Comparison of ENCODE assay signal across 8 cellular contexts in the genomic region with DNA sequence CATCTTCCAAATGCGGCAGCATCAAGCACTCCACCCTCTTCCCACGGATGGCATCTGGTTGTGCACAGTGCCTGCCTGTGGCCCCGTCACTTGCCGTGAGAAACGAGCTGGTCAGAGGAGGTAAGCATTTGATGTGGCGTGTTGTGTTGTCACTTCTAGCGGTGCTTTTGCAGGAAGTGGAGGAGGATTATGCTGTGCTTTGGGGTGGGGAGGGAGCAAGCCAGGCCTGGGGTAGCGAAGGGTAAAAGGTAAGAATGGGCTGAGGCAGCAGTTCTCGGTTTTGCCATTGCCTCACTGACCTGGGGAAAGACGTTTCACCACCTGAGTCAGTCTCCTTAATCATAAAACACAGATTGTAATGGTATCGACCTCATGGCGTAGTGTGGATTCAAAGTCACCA.
A peak's percentile ranks its signal among the peaks of the same experiment; 100 is the strongest.
DNase-seq lines count a peak whose midpoint lies in the region; ATAC-seq and TF ChIP-seq lines count a peak whose summit lies in the region.

No MANE protein-coding gene starts in this region.

- H3K27me3 ChIP-seq in MM.1S (replicated peaks; ENCODE audit: insufficient read depth, low read length): no peaks in the 10 kb centered on the region

- H3K9me2 ChIP-seq in MM.1S (replicated peaks; ENCODE audit: insufficient read depth, low read length): no peaks in the 10 kb centered on the region

- no peak for ATAC-seq in HG03460 (IDR thresholded peaks at IDR 0.05; ENCODE audit: unreplicated experiment)
- no peak for ATAC-seq in HG02973 (IDR thresholded peaks at IDR 0.05; ENCODE audit: unreplicated experiment)

- H3K4me2 ChIP-seq in MM.1S (ENCODE audit: low read depth, low read length): peak overlapping the region; percentile 95

- H3K4me1 ChIP-seq in MM.1S (ENCODE audit: low read length): peaks cover 44% of the 10 kb centered on the region

- no peaks in the 10 kb centered on the region for H3K9me3 ChIP-seq in MM.1S (replicated peaks; ENCODE audit: insufficient read depth, low read length)

- peaks cover 6% of the 10 kb centered on the region; the same call in 1 of the 2 replicates for H3K36me3 ChIP-seq in MM.1S (replicated peaks; ENCODE audit: insufficient read depth, low read length)

- H3K4me3 ChIP-seq in MM.1S (ENCODE audit: low read length): peak overlapping the region; percentile 14; the same call in 1 of the 2 replicates
- no peak overlapping the region for H3K4me3 ChIP-seq in epithelial cell of esophagus (ENCODE audit: low read length)

- H3K79me2 ChIP-seq in MM.1S (ENCODE audit: low read length): peaks cover 57% of the 10 kb centered on the region

- H3K27ac ChIP-seq in MM.1S (ENCODE audit: low read length): peak overlapping the region; percentile 98

- H2AFZ ChIP-seq in MM.1S (ENCODE audit: low read length): no peak overlapping the region

- TF ChIP-seq CTCF in MM.1S (IDR thresholded peaks at IDR 0.05; ENCODE audit: low read length) (no peak), epithelial cell of esophagus (IDR thresholded peaks at IDR 0.05; ENCODE audit: insufficient read depth, low read depth, low read length, missing control alignments) (no peak)

- H3F3A ChIP-seq in MM.1S (ENCODE audit: insufficient read depth, low read length): peaks cover 49% of the 10 kb centered on the region

- H3K9ac ChIP-seq in MM.1S (ENCODE audit: low read length): peak overlapping the region; percentile 70

- no peaks in the 10 kb centered on the region for H4K20me1 ChIP-seq in MM.1S (ENCODE audit: insufficient read depth, low read length)

- peak; percentile 93 for DNase-seq in MM.1S
- DNase-seq in activated CD8-positive, alpha-beta memory T cell treated with anti-CD3 and anti-CD28 coated beads for 48 hours (ENCODE audit: low read depth in 2 of 3, low spot score in 2 of 3): peak in 2 of 3 experiments; percentile 40 to 46
- DNase-seq in epithelial cell of esophagus (ENCODE audit: low read depth): peak; percentile 50
- DNase-seq in stimulated activated CD8-positive, alpha-beta memory T cell treated with anti-CD3 and anti-CD28 coated beads, Interleukin-15, amount 100 ng/mL, for 1 hour (ENCODE audit: low read depth): peak; percentile 11
- no peak for DNase-seq in NCI-H2227 (lab: John Stamatoyannopoulos, UW; ENCODE audit: unreplicated experiment)
- no peak for DNase-seq in pons (ENCODE audit: low spot score)

Comparison
In these comparisons a context has a peak if more than half of its experiments do, and no peak if none do; other contexts are left out.
1. DNase-seq: peak in MM.1S (single experiment), activated CD8-positive, alpha-beta memory T cell treated with anti-CD3 and anti-CD28 coated beads for 48 hours (2 of 3), epithelial cell of esophagus (single experiment) and stimulated activated CD8-positive, alpha-beta memory T cell treated with anti-CD3 and anti-CD28 coated beads, Interleukin-15, amount 100 ng/mL, for 1 hour (single experiment); none in NCI-H2227 (single experiment) and pons (single experiment).